Comparison of ENCODE assay signal across 10 cellular contexts in the genomic region with DNA sequence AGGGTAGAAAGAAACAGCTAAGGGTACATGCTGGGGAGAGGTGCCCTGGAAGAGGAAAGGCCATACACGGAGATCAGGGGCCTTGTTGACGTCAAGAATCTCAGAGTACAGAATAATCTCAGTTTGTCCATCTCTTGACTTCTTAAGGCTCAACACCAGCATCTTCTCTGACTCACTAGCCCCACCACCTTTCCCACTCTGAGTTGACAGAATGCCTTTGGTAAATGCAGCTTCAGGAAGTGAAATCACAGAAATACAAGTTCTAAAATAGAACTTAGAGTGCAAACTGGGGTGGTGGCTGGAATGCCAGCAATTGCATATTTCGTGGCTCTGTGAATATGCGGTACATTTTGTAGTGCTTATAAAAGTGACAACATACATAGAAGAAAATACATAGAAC.
DNase-seq lines count a peak whose midpoint lies in the region; ATAC-seq and TF ChIP-seq lines count a peak whose summit lies in the region.
"Had no signal": no experiment of that assay in that cellular context is flagged by ENCODE, and none has a peak within 500 bp of the region (broad histone marks: within the 10 kb centered on the region; RNA-seq: fewer than 3 reads in every experiment).

No MANE protein-coding gene starts in this region.

- no peaks in the 10 kb centered on the region for H3K9me3 ChIP-seq in DND-41 (ENCODE audit: insufficient read depth, low read length, severe bottlenecking)

- ATAC-seq in DND-41 (ENCODE audit: insufficient read depth, low read depth) (no peak), GM21737 (IDR thresholded peaks at IDR 0.05; ENCODE audit: unreplicated experiment) (no peak)
- ATAC-seq: sciatic nerve had no signal

- H4K20me1 ChIP-seq in DND-41 (ENCODE audit: insufficient read depth, low read length) (peaks cover 35% of the 10 kb centered on the region; the same call in 1 of the 2 replicates), KMS-11 (ENCODE audit: insufficient read depth) (no peaks in the 10 kb centered on the region)

- in situ Hi-C loops in astrocyte of the spinal cord (cut with HindIII; ENCODE audit: low sequenced_read_pairs), result no loop called here

- H3K27me3 ChIP-seq in DND-41 (ENCODE audit: insufficient read depth, low read length, poor library complexity) (no peaks in the 10 kb centered on the region), KMS-11 (ENCODE audit: insufficient read depth, low read depth) (no peaks in the 10 kb centered on the region)

- peak overlapping the region; percentile 62; the same call in 1 of the 2 replicates for H3K9ac ChIP-seq in DND-41 (ENCODE audit: low read depth, low read length)
- H3K9ac ChIP-seq in KMS-11, result no peak overlapping the region

- DNase-seq in DND-41 (no peak), astrocyte of the spinal cord (ENCODE audit: low read depth, low spot score) (peak; percentile 5), nephron progenitor cell (no peak), iPS-NIHi11 (ENCODE audit: low spot score) (no peak), HPDE6-E6E7 (ENCODE audit: extremely low spot score) (no peak), NCI-H1436 treated with DMSO at 0.1 percent for 48 hours (lab: John Stamatoyannopoulos, UW) (no peak)
- DNase-seq: caudate nucleus had no signal

- H3K27ac ChIP-seq in DND-41 (ENCODE audit: low read length) (no peak overlapping the region), KMS-11 (no peak overlapping the region)

- peaks cover 8% of the 10 kb centered on the region for H3K36me3 Mint-ChIP-seq in nephron progenitor cell (ENCODE audit: low read depth)

- peaks cover 36% of the 10 kb centered on the region for H3K4me1 Mint-ChIP-seq in nephron progenitor cell

- peaks cover 5% of the 10 kb centered on the region; the same call in 1 of the 2 replicates for H3K36me3 ChIP-seq in DND-41 (ENCODE audit: insufficient read depth, low read length)
- no peaks in the 10 kb centered on the region for H3K36me3 ChIP-seq in KMS-11 (ENCODE audit: insufficient read depth)

- H3K27ac Mint-ChIP-seq in nephron progenitor cell, result no peak overlapping the region

- no peaks in the 10 kb centered on the region for H3K9me3 Mint-ChIP-seq in nephron progenitor cell

- H3K4me3 ChIP-seq in DND-41 (ENCODE audit: low read depth in 1 of 2, low read length in 2 of 2), result peak overlapping the region; percentile 43 to 65; a peak in 3 of 4 replicates
- H3K4me3 ChIP-seq in KMS-11 (IDR thresholded peaks at IDR 0.05; ENCODE audit: insufficient read depth, low read depth, low read length), result no peak overlapping the region
- no peak overlapping the region for H3K4me3 ChIP-seq in astrocyte of the spinal cord (ENCODE audit: low read depth, low read length)

- H2AFZ ChIP-seq in DND-41 (ENCODE audit: low read depth, low read length) (no peak overlapping the region), KMS-11 (ENCODE audit: low read depth) (no peak overlapping the region)

- no peak for TF ChIP-seq CTCF in DND-41 (IDR thresholded peaks at IDR 0.05; ENCODE audit: borderline replicate concordance, extremely low read depth, low read length, poor library complexity, severe bottlenecking)
- TF ChIP-seq CTCF in KMS-11 (conservative IDR thresholded peaks at IDR 0.05; ENCODE audit: low read depth, low read length), result no peak
- no peak for TF ChIP-seq CTCF in astrocyte of the spinal cord (IDR thresholded peaks at IDR 0.05; ENCODE audit: low read depth, low read length)
- TF ChIP-seq CTCF in nephron progenitor cell (IDR thresholded peaks at IDR 0.05), result no peak

- H3K4me2 ChIP-seq in DND-41 (ENCODE audit: insufficient read depth, low read length) (peak overlapping the region; percentile 80), KMS-11 (peak overlapping the region; percentile 67)

- H3K4me3 Mint-ChIP-seq in nephron progenitor cell, result peak overlapping the region; percentile 99

- H3K79me2 ChIP-seq in DND-41 (ENCODE audit: insufficient read depth, low read length) (peaks cover 64% of the 10 kb centered on the region), KMS-11 (ENCODE audit: insufficient read depth, low read depth) (peaks cover 57% of the 10 kb centered on the region)

- peaks cover 25% of the 10 kb centered on the region for H3K4me1 ChIP-seq in DND-41 (ENCODE audit: insufficient read depth, low read length)
- H3K4me1 ChIP-seq in KMS-11 (ENCODE audit: low read depth, poor library complexity, severe bottlenecking), result peaks cover 39% of the 10 kb centered on the region

- peaks cover 21% of the 10 kb centered on the region for H3K27me3 Mint-ChIP-seq in nephron progenitor cell (ENCODE audit: low read depth, poor library complexity)

Comparison
In these comparisons a context has a peak if more than half of its experiments do, and no peak if none do; other contexts are left out.
1. H3K4me3 ChIP-seq: peak in DND-41 (2 of 2); none in KMS-11 (single experiment) and astrocyte of the spinal cord (single experiment).